ENCODE assay signal across 25 cellular contexts in the genomic region with DNA sequence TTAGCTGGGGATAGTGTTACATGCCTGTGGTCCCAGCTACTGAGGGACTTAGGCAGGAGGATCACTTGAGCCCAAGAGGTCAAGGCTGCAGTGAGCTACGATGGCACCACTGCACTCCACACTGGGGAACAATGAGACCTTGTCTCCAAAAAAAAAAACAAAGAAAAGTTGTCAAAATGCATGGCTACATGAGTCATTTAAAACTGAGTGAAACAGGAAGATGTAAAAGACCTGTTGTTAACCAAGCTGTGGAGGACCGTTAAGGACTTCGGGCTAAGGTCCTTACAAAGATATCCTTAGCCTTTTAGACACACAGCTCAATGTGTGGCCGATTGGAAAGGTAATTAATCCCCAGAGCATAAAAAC. TPM values are rescaled to one million over a fixed set of nuclear protein-coding genes. Genes with fewer than 3 reads are reported as not detected.
DNase-seq lines count a peak whose midpoint lies in the region; ATAC-seq, FAIRE-seq and TF ChIP-seq lines count a peak whose summit lies in the region.
"Had no signal": no experiment of that assay in that cellular context is flagged by ENCODE, and none has a peak within 500 bp of the region (broad histone marks: within the 10 kb centered on the region; RNA-seq: fewer than 3 reads in every experiment).

No MANE protein-coding gene starts in this region.

- H3K27me3 ChIP-seq in HepG2 (ENCODE audit: control insufficient read depth in 1 of 2, insufficient read depth in 2 of 2, low read length in 2 of 2) (0 out of 5 replicates have a peak, but pooled peaks cover 0 to 6% of the 10 kb centered on the region in 2 experiments), right lobe of liver (no peaks in the 10 kb centered on the region), bronchial epithelial cell (ENCODE audit: control insufficient read depth, insufficient read depth, low read length) (no peaks in the 10 kb centered on the region), psoas muscle (ENCODE audit: insufficient read depth in 3 of 3, low read length in 2 of 3) (no peaks in the 10 kb centered on the region)
- H3K27me3 ChIP-seq: BE2C had no signal

- H3K4me1 ChIP-seq in HepG2 (ENCODE audit: insufficient read depth, low read length) = peaks cover 45% of the 10 kb centered on the region
- no peaks in the 10 kb centered on the region for H3K4me1 ChIP-seq in right lobe of liver
- no peaks in the 10 kb centered on the region for H3K4me1 ChIP-seq in psoas muscle
- H3K4me1 ChIP-seq: BE2C had no signal

- H3K9ac ChIP-seq in HepG2 (ENCODE audit: insufficient read depth, low read depth, low read length) = peak overlapping the region; percentile 27; the same call in 1 of the 2 replicates

- H2AFZ ChIP-seq in HepG2 (ENCODE audit: low read length) = no peak overlapping the region
- H2AFZ ChIP-seq: GM23338, PC-9 had no signal

- peak overlapping the region; percentile 58 for H3K4me2 ChIP-seq in HepG2 (ENCODE audit: low read depth, low read length)
- H3K4me2 ChIP-seq: GM23338, PC-9 had no signal

- H3K4me3 ChIP-seq in HepG2 (replicated peaks in 1 of 3; ENCODE audit: insufficient read depth in 1 of 3, low read depth in 2 of 3, low read length in 3 of 3) = peak overlapping the region in 2 of 3 experiments; percentile 5 to 20; a peak in 2 of 6 replicates
- no peak overlapping the region for H3K4me3 ChIP-seq in right lobe of liver
- no peak overlapping the region for H3K4me3 ChIP-seq in bronchial epithelial cell (ENCODE audit: low read depth, low read length)
- no peak overlapping the region for H3K4me3 ChIP-seq in psoas muscle
- H3K4me3 ChIP-seq: GM23338, PC-9 had no signal

- CTCF ChIA-PET in HepG2 (lab: Yijun Ruan, JAX; ENCODE audit: low intra/inter-chr PET ratio, low total read pairs) = no interaction called here

- WGBS in HepG2 (ENCODE audit: low lambda C conversion rate) = 3% methylated on average over 4 of the region's 4 CpGs
- WGBS in right lobe of liver (ENCODE audit: insufficient coverage, low coverage, low lambda C conversion rate, missing lambda C conversion rate) = 41% methylated on average over 3 of the region's 4 CpGs
- WGBS in psoas muscle, 3 donors = 62 to 71% (median 62%) methylated on average over 4 of the region's 4 CpGs

- no peaks in the 10 kb centered on the region for H3K36me3 ChIP-seq in HepG2 (replicated peaks in 1 of 2; ENCODE audit: control insufficient read depth in 1 of 2, insufficient read depth in 2 of 2, low read length in 2 of 2)
- no peaks in the 10 kb centered on the region for H3K36me3 ChIP-seq in right lobe of liver
- peaks cover 4% of the 10 kb centered on the region for H3K36me3 ChIP-seq in bronchial epithelial cell (ENCODE audit: control insufficient read depth, insufficient read depth, low read length)
- H3K36me3 ChIP-seq in psoas muscle (ENCODE audit: insufficient read depth in 1 of 2, low read depth in 1 of 2) = peaks cover under 1 to 14% of the 10 kb centered on the region in 2 donors
- H3K36me3 ChIP-seq: BE2C had no signal

- no peak for TF ChIP-seq POLR2A in HepG2 (IDR thresholded peaks at IDR 0.05; ENCODE audit: insufficient read depth in 1 of 2, low read depth in 2 of 2, low read length in 2 of 2)
- TF ChIP-seq POLR2A in right lobe of liver (IDR thresholded peaks at IDR 0.05) = no peak

- H3K27ac ChIP-seq in HepG2 (ENCODE audit: extremely low read length, insufficient read depth, low read length) (peak overlapping the region; percentile 50), right lobe of liver (no peak overlapping the region), psoas muscle (no peak overlapping the region)
- H3K27ac ChIP-seq: PC-9 had no signal

- in situ Hi-C loops in HepG2 (cut with HindIII; ENCODE audit: extremely low pct_ligation_motif_present, low pct_unique_long_range_greater_than_20kb) = loop anchor here (5.0 kb wide), 2 partner anchors 91 to 116 kb away; a partner anchor contains a TSS

- no peaks in the 10 kb centered on the region for H3K79me2 ChIP-seq in HepG2 (ENCODE audit: insufficient read depth, low read length)

- DNase-seq in HepG2 (ENCODE audit: low spot score) (peak; percentile 98), right lobe of liver (no peak), RPMI7951 (ENCODE audit: low read depth) (peak; percentile 47), bronchial epithelial cell (ENCODE audit: low read depth) (peak; percentile 9), urothelium cell line (ENCODE audit: low spot score) (peak; percentile 19), psoas muscle (no peak), DMS79 (lab: John Stamatoyannopoulos, UW) (no peak)
- DNase-seq: BE2C; Caco-2; CD4-positive, CD25-positive, alpha-beta regulatory T cell; EL; Karpas-422; NCI-H1417; NCI-H187; NCI-H345; NCI-H524 treated with DMSO at 0.1 percent for 48 hours; PC-9 had no signal

- BruUV-seq in HepG2 (replicated peaks; lab: Mats Ljungman, UMichigan) = no TSS peak

- no peak for TF ChIP-seq CTCF in HepG2 (CRISPR knock-in tag; IDR thresholded peaks at IDR 0.05)
- TF ChIP-seq CTCF in right lobe of liver (IDR thresholded peaks at IDR 0.05) = no peak
- TF ChIP-seq CTCF in bronchial epithelial cell (IDR thresholded peaks at IDR 0.05; ENCODE audit: insufficient read depth, low read length, severe bottlenecking) = no peak
- TF ChIP-seq CTCF in psoas muscle (IDR thresholded peaks at IDR 0.05) = no peak

- POLR2A ChIA-PET in HepG2 (lab: Yijun Ruan, JAX) = interaction anchor here (1.2 to 5.4 kb wide), 5 partner anchors 44 to 115 kb away, joined by 4 to 52 read pairs (median 16); a partner anchor contains a TSS

- H3K9me3 ChIP-seq in HepG2 (ENCODE audit: low read length) (no peaks in the 10 kb centered on the region), right lobe of liver (no peaks in the 10 kb centered on the region), psoas muscle (no peaks in the 10 kb centered on the region)
- H3K9me3 ChIP-seq: BE2C, Caco-2 had no signal

- no peak for TF ChIP-seq RAD21 in HepG2 (CRISPR knock-in tag; IDR thresholded peaks at IDR 0.05)

- TF ChIP-seq EP300 in HepG2 (IDR thresholded peaks at IDR 0.05; ENCODE audit: low read depth in 2 of 2, low read length in 2 of 2) (peak; percentile 56 to 73), HepG2 (CRISPR knock-in tag; IDR thresholded peaks at IDR 0.05; ENCODE audit: borderline replicate concordance) (peak; percentile 74)

- ATAC-seq in HepG2 (peak; percentile 86), right lobe of liver (no peak), psoas muscle (no peak), HG02763 (IDR thresholded peaks at IDR 0.05; ENCODE audit: unreplicated experiment) (no peak)
- ATAC-seq: GM23338, HCT116 had no signal

- no peaks in the 10 kb centered on the region for H4K20me1 ChIP-seq in HepG2 (ENCODE audit: insufficient read depth, low read length)

- FAIRE-seq in HepG2 (lab: Jason Lieb, UNC) = peak; percentile 97
- no peak for FAIRE-seq in bronchial epithelial cell (lab: Jason Lieb, UNC)
- FAIRE-seq in urothelium cell line (lab: Jason Lieb, UNC) = no peak
- FAIRE-seq: A204.1, GM12892, GM18507 had no signal

- intact Hi-C loops in HepG2 (cut with micrococcal nuclease; ENCODE audit: unreplicated experiment) (no loop called here), right lobe of liver (cut with DNase I) (loop anchor here in 1 of 2 donors (5.0 kb wide), 1 partner anchor 91 kb away; a partner anchor contains a TSS), psoas muscle (cut with DNase I) (loop anchor here (5.0 kb wide), 3 partner anchors 91 to 1136 kb away; a partner anchor contains a TSS)

RNA-seq across cellular contexts. Expression of a gene that starts 25.1 kb away (rescaled TPM):
- total RNA-seq in HepG2 (2016; rRNA removed; fragmentation: Illumina TruSeq; extraction: Trizol) (not detected in 2 replicates), right lobe of liver (not detected), bronchial epithelial cell (not detected in 2 replicates), psoas muscle (not detected)
- not detected in 2 replicates for total RNA-seq in HepG2 (2016; cell fraction: cytosol; rRNA removed; fragmentation: Illumina TruSeq; extraction: Trizol; ENCODE audit: low read depth)
- not detected in 2 replicates for total RNA-seq in HepG2 (2016; cell fraction: insoluble cytoplasmic fraction; rRNA removed; fragmentation: Illumina TruSeq; extraction: Trizol)
- not detected in 2 replicates for total RNA-seq in HepG2 (2016; cell fraction: membrane; rRNA removed; fragmentation: Illumina TruSeq; extraction: Trizol)
- total RNA-seq in HepG2 (2016; cell fraction: nucleus; rRNA removed; fragmentation: Illumina TruSeq; extraction: Trizol) = not detected in 2 replicates
- polyA plus RNA-seq in HepG2 (2011; rRNA removed) (not detected in 2 replicates), psoas muscle (not detected)
- not detected in 2 replicates for polyA plus RNA-seq in HepG2 (2011; cell fraction: cytosol; rRNA removed)
- not detected in 2 replicates for polyA plus RNA-seq in HepG2 (2011; cell fraction: nucleus; rRNA removed)
- polyA plus RNA-seq in HepG2 (2012) = not detected in 2 replicates
- not detected in 2 replicates for polyA plus RNA-seq in HepG2 (2016; cell fraction: cytosol; fragmentation: Illumina TruSeq; extraction: Trizol; ENCODE audit: low read depth)
- polyA plus RNA-seq in HepG2 (2016; cell fraction: insoluble cytoplasmic fraction; fragmentation: Illumina TruSeq; extraction: Trizol; ENCODE audit: low read depth) = not detected in 2 replicates
- not detected in 2 replicates for polyA plus RNA-seq in HepG2 (2016; cell fraction: membrane; fragmentation: Illumina TruSeq; extraction: Trizol; ENCODE audit: low read depth)
- polyA plus RNA-seq in HepG2 (2016; cell fraction: nucleus; fragmentation: Illumina TruSeq; extraction: Trizol; ENCODE audit: insufficient read depth, low read depth) = not detected in 2 replicates
- polyA minus RNA-seq in HepG2 (2011; rRNA and poly(A)+ RNA removed; ENCODE audit: low replicate concordance) = not detected in 2 replicates
- polyA minus RNA-seq in HepG2 (2011; cell fraction: cytosol; rRNA and poly(A)+ RNA removed) = not detected in 2 replicates
- not detected in 2 replicates for polyA minus RNA-seq in HepG2 (2011; cell fraction: nucleus; rRNA and poly(A)+ RNA removed)
- total RNA-seq in RPMI7951 (2014; rRNA removed; shearing (Covaris generic)) = not detected in 2 replicates
- total RNA-seq: Caco-2; CD4-positive, CD25-positive, alpha-beta regulatory T cell; GM23338; HT-29; PC-9 had no signal
- polyA plus RNA-seq: CD4-positive, CD25-positive, alpha-beta regulatory T cell; GM23338; IgD-negative memory B cell had no signal

RNA-seq across cellular contexts. Expression of a gene that starts 27.8 kb away (rescaled TPM):
- 6.3 and 8.3 TPM in 2 replicates for total RNA-seq in HepG2 (2016; rRNA removed; fragmentation: Illumina TruSeq; extraction: Trizol)
- total RNA-seq in HepG2 (2016; cell fraction: cytosol; rRNA removed; fragmentation: Illumina TruSeq; extraction: Trizol; ENCODE audit: low read depth) = 5.1 and 6.2 TPM in 2 replicates
- total RNA-seq in HepG2 (2016; cell fraction: insoluble cytoplasmic fraction; rRNA removed; fragmentation: Illumina TruSeq; extraction: Trizol) = 6.8 and 8.4 TPM in 2 replicates
- 13.3 and 13.4 TPM in 2 replicates for total RNA-seq in HepG2 (2016; cell fraction: membrane; rRNA removed; fragmentation: Illumina TruSeq; extraction: Trizol)
- total RNA-seq in HepG2 (2016; cell fraction: nucleus; rRNA removed; fragmentation: Illumina TruSeq; extraction: Trizol) = 6.2 and 6.7 TPM in 2 replicates
- polyA plus RNA-seq in HepG2 (2011; rRNA removed) = 7.5 and 8.8 TPM in 2 replicates
- 9.4 and 12.9 TPM in 2 replicates for polyA plus RNA-seq in HepG2 (2011; cell fraction: cytosol; rRNA removed)
- 3.2 and 3.7 TPM in 2 replicates for polyA plus RNA-seq in HepG2 (2011; cell fraction: nucleus; rRNA removed)
- polyA plus RNA-seq in HepG2 (2012) = 5.9 and 7.9 TPM in 2 replicates
- polyA plus RNA-seq in HepG2 (2016; cell fraction: cytosol; fragmentation: Illumina TruSeq; extraction: Trizol; ENCODE audit: low read depth) = 4.6 and 5.6 TPM in 2 replicates
- polyA plus RNA-seq in HepG2 (2016; cell fraction: insoluble cytoplasmic fraction; fragmentation: Illumina TruSeq; extraction: Trizol; ENCODE audit: low read depth) = 6.6 and 7.2 TPM in 2 replicates
- polyA plus RNA-seq in HepG2 (2016; cell fraction: membrane; fragmentation: Illumina TruSeq; extraction: Trizol; ENCODE audit: low read depth) = 8.1 and 9.5 TPM in 2 replicates
- polyA plus RNA-seq in HepG2 (2016; cell fraction: nucleus; fragmentation: Illumina TruSeq; extraction: Trizol; ENCODE audit: insufficient read depth, low read depth) = 7.7 and 8.6 TPM in 2 replicates
- 14.0 and 19.1 TPM in 2 replicates for polyA minus RNA-seq in HepG2 (2011; rRNA and poly(A)+ RNA removed; ENCODE audit: low replicate concordance)
- 5.4 and 6.3 TPM in 2 replicates for polyA minus RNA-seq in HepG2 (2011; cell fraction: cytosol; rRNA and poly(A)+ RNA removed)
- polyA minus RNA-seq in HepG2 (2011; cell fraction: nucleus; rRNA and poly(A)+ RNA removed) = 2.6 and 3.9 TPM in 2 replicates
- 1 to 10 TPM; 1.5 to 3.1 (median 2.1) TPM for total RNA-seq in right lobe of liver
- total RNA-seq in RPMI7951 (2014; rRNA removed; shearing (Covaris generic)) = 13.0 and 20.7 TPM in 2 replicates
- total RNA-seq in bronchial epithelial cell = 59.4 and 90.6 TPM in 2 replicates
- 10 to 100 TPM; 25.7 to 57.3 (median 39.4) TPM for total RNA-seq in psoas muscle
- 10 to 100 TPM; 26.7 to 50.8 (median 32.2) TPM for polyA plus RNA-seq in psoas muscle

RNA-seq across cellular contexts. Expression of a gene that starts 35.7 kb away (rescaled TPM):
- 0.07 and 0.34 TPM in 2 replicates for total RNA-seq in HepG2 (2016; rRNA removed; fragmentation: Illumina TruSeq; extraction: Trizol)
- total RNA-seq in HepG2 (2016; cell fraction: cytosol; rRNA removed; fragmentation: Illumina TruSeq; extraction: Trizol; ENCODE audit: low read depth) = not detected in 2 replicates
- 0.04 and 0.10 TPM in 2 replicates for total RNA-seq in HepG2 (2016; cell fraction: insoluble cytoplasmic fraction; rRNA removed; fragmentation: Illumina TruSeq; extraction: Trizol)
- 0.22 and 0.41 TPM in 2 replicates for total RNA-seq in HepG2 (2016; cell fraction: membrane; rRNA removed; fragmentation: Illumina TruSeq; extraction: Trizol)
- 0.16 and 0.22 TPM in 2 replicates for total RNA-seq in HepG2 (2016; cell fraction: nucleus; rRNA removed; fragmentation: Illumina TruSeq; extraction: Trizol)
- 0.08 TPM in 2 replicates for polyA plus RNA-seq in HepG2 (2011; rRNA removed)
- 0.03 and 0.16 TPM in 2 replicates for polyA plus RNA-seq in HepG2 (2011; cell fraction: cytosol; rRNA removed)
- polyA plus RNA-seq in HepG2 (2011; cell fraction: nucleus; rRNA removed) = 0.19 and 0.23 TPM in 2 replicates
- polyA plus RNA-seq in HepG2 (2012) = 0.28 and 0.55 TPM in 2 replicates
- 0.12 TPM in 2 replicates for polyA plus RNA-seq in HepG2 (2016; cell fraction: cytosol; fragmentation: Illumina TruSeq; extraction: Trizol; ENCODE audit: low read depth)
- polyA plus RNA-seq in HepG2 (2016; cell fraction: insoluble cytoplasmic fraction; fragmentation: Illumina TruSeq; extraction: Trizol; ENCODE audit: low read depth) = 0.04 and 0.12 TPM in 2 replicates
- 0.31 TPM in 1 of 2 replicates, not detected in the other for polyA plus RNA-seq in HepG2 (2016; cell fraction: membrane; fragmentation: Illumina TruSeq; extraction: Trizol; ENCODE audit: low read depth)
- polyA plus RNA-seq in HepG2 (2016; cell fraction: nucleus; fragmentation: Illumina TruSeq; extraction: Trizol; ENCODE audit: insufficient read depth, low read depth) = 0.23 TPM in 1 of 2 replicates, not detected in the other
- polyA minus RNA-seq in HepG2 (2011; rRNA and poly(A)+ RNA removed; ENCODE audit: low replicate concordance) = 0.10 and 0.21 TPM in 2 replicates
- not detected in 2 replicates for polyA minus RNA-seq in HepG2 (2011; cell fraction: cytosol; rRNA and poly(A)+ RNA removed)
- under 0.01 TPM in 1 of 2 replicates, not detected in the other for polyA minus RNA-seq in HepG2 (2011; cell fraction: nucleus; rRNA and poly(A)+ RNA removed)
- total RNA-seq in right lobe of liver = not detected
- under 0.01 TPM in 1 of 2 replicates, not detected in the other for total RNA-seq in RPMI7951 (2014; rRNA removed; shearing (Covaris generic))
- total RNA-seq in bronchial epithelial cell = 0.26 TPM in 2 replicates
- 1 to 10 TPM in 1 of 4 donors, under 1 TPM in 3; 0.12 to 2.1 (median 0.24) TPM for total RNA-seq in psoas muscle
- under 1 TPM in 2 of 3 donors, not detected in 1; 0.01 to 0.03 TPM for polyA plus RNA-seq in psoas muscle
- total RNA-seq: CD4-positive, CD25-positive, alpha-beta regulatory T cell had no signal
- polyA plus RNA-seq: IgD-negative memory B cell had no signal

RNA-seq across cellular contexts. Expression of a gene that starts 47.2 kb away (rescaled TPM):
- total RNA-seq in HepG2 (2016; rRNA removed; fragmentation: Illumina TruSeq; extraction: Trizol) (30.0 and 37.7 TPM in 2 replicates), right lobe of liver (10 to 100 TPM in 5 of 6 experiments, 1 to 10 TPM in 1; 10.0 to 16.3 (median 11.4) TPM), bronchial epithelial cell (under 0.01 TPM in 1 of 2 replicates, not detected in the other), psoas muscle (not detected)
- 7.5 and 7.9 TPM in 2 replicates for total RNA-seq in HepG2 (2016; cell fraction: cytosol; rRNA removed; fragmentation: Illumina TruSeq; extraction: Trizol; ENCODE audit: low read depth)
- 30.0 and 37.4 TPM in 2 replicates for total RNA-seq in HepG2 (2016; cell fraction: insoluble cytoplasmic fraction; rRNA removed; fragmentation: Illumina TruSeq; extraction: Trizol)
- 16.1 and 18.2 TPM in 2 replicates for total RNA-seq in HepG2 (2016; cell fraction: membrane; rRNA removed; fragmentation: Illumina TruSeq; extraction: Trizol)
- 17.1 and 18.6 TPM in 2 replicates for total RNA-seq in HepG2 (2016; cell fraction: nucleus; rRNA removed; fragmentation: Illumina TruSeq; extraction: Trizol)
- polyA plus RNA-seq in HepG2 (2011; rRNA removed) (6.5 and 8.0 TPM in 2 replicates), psoas muscle (under 1 TPM in 1 of 3 donors, not detected in 2; 0.01 TPM)
- 5.8 and 8.4 TPM in 2 replicates for polyA plus RNA-seq in HepG2 (2011; cell fraction: cytosol; rRNA removed)
- polyA plus RNA-seq in HepG2 (2011; cell fraction: nucleus; rRNA removed) = 3.4 and 5.6 TPM in 2 replicates
- polyA plus RNA-seq in HepG2 (2012) = 7.3 and 13.1 TPM in 2 replicates
- polyA plus RNA-seq in HepG2 (2016; cell fraction: cytosol; fragmentation: Illumina TruSeq; extraction: Trizol; ENCODE audit: low read depth) = 1.2 and 1.6 TPM in 2 replicates
- polyA plus RNA-seq in HepG2 (2016; cell fraction: insoluble cytoplasmic fraction; fragmentation: Illumina TruSeq; extraction: Trizol; ENCODE audit: low read depth) = 22.7 and 23.5 TPM in 2 replicates
- polyA plus RNA-seq in HepG2 (2016; cell fraction: membrane; fragmentation: Illumina TruSeq; extraction: Trizol; ENCODE audit: low read depth) = 3.8 and 4.0 TPM in 2 replicates
- polyA plus RNA-seq in HepG2 (2016; cell fraction: nucleus; fragmentation: Illumina TruSeq; extraction: Trizol; ENCODE audit: insufficient read depth, low read depth) = 10.6 and 12.9 TPM in 2 replicates
- polyA minus RNA-seq in HepG2 (2011; rRNA and poly(A)+ RNA removed; ENCODE audit: low replicate concordance) = 17.9 TPM in 1 of 2 replicates, not detected in the other
- 11.2 and 14.3 TPM in 2 replicates for polyA minus RNA-seq in HepG2 (2011; cell fraction: cytosol; rRNA and poly(A)+ RNA removed)
- 22.4 and 31.3 TPM in 2 replicates for polyA minus RNA-seq in HepG2 (2011; cell fraction: nucleus; rRNA and poly(A)+ RNA removed)
- total RNA-seq in RPMI7951 (2014; rRNA removed; shearing (Covaris generic)) = not detected in 2 replicates
- total RNA-seq: CD4-positive, CD25-positive, alpha-beta regulatory T cell; PC-9 had no signal
- polyA plus RNA-seq: CD4-positive, CD25-positive, alpha-beta regulatory T cell; GM23338; IgD-negative memory B cell had no signal

Comparison
In these comparisons a context has a peak if more than half of its experiments do, and no peak if none do; other contexts are left out.
1. DNase-seq: peak in HepG2 (single experiment), RPMI7951 (single experiment), bronchial epithelial cell (single experiment) and urothelium cell line (single experiment); none in right lobe of liver (0 of 3), psoas muscle (0 of 2) and DMS79 (single experiment).
2. H3K4me3 ChIP-seq: peak in HepG2 (2 of 3); none in right lobe of liver (0 of 3), bronchial epithelial cell (single experiment) and psoas muscle (single experiment).